ENCODE assay signal across 8 cellular contexts in the genomic region with DNA sequence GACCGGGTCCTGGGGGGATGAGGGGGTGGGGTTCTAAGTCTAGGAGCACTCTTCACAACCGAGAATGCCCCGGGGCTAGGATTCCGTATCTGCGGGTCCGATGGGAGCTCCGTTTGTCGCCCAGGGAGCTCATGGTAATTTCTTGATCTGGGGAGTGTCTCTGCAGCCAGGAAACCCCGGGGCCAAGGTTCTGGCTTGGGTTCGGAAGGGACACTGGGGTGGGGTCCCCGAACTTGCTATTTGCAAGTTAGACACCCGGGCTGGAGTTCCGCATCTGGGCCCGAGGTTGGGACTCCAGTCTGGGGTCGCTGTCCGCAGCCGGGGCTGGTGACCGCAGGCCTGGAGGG. TPM values are rescaled to one million over a fixed set of nuclear protein-coding genes. Genes with fewer than 3 reads are reported as not detected.
DNase-seq lines count a peak whose midpoint lies in the region; ATAC-seq and TF ChIP-seq lines count a peak whose summit lies in the region.

No MANE protein-coding gene starts in this region.

- 0 to 1% (median 0%) methylated on average over 14 to 18 of the region's 18 CpGs for WGBS in heart left ventricle, 4 donors

- no peak for ATAC-seq in heart left ventricle
- no peak for ATAC-seq in left ventricle myocardium superior
- ATAC-seq in HG02885 (IDR thresholded peaks at IDR 0.05; ENCODE audit: poor library complexity, unreplicated experiment): no peak
- ATAC-seq in GM21381 (IDR thresholded peaks at IDR 0.05; ENCODE audit: unreplicated experiment): no peak

- intact Hi-C loops in heart left ventricle (cut with DNase I): loop anchor here in 2 of 10 donors (1.0 to 5.0 kb wide), 3 partner anchors 13 to 36 kb away; no protein-coding TSS in a partner anchor
- intact Hi-C loops in left ventricle myocardium superior (cut with micrococcal nuclease): no loop called here

- peaks cover 7 to 57% (median 41%) of the 10 kb centered on the region in 12 donors for H3K4me1 ChIP-seq in heart left ventricle
- H3K4me1 ChIP-seq in SJCRH30: peaks cover 42% of the 10 kb centered on the region

- H3K4me3 ChIP-seq in heart left ventricle (peak overlapping the region; percentile 27 to 100 (median 97)), SJCRH30 (peak overlapping the region; percentile 96), fibroblast of villous mesenchyme (ENCODE audit: low read depth, low read length) (peak overlapping the region; percentile 85), skeletal muscle cell (ENCODE audit: low read depth, low read length) (peak overlapping the region; percentile 98)

- H3K27ac ChIP-seq in heart left ventricle (peak overlapping the region; percentile 54 to 98 (median 94)), SJCRH30 (peak overlapping the region; percentile 55)

- TF ChIP-seq CTCF in heart left ventricle (IDR thresholded peaks at IDR 0.05) (no peak), fibroblast of villous mesenchyme (IDR thresholded peaks at IDR 0.05; ENCODE audit: insufficient read depth, low read depth, low read length) (no peak)

- no peak for DNase-seq in heart left ventricle
- no peak for DNase-seq in left ventricle myocardium superior
- peak; percentile 48 to 50 for DNase-seq in SJCRH30
- no peak for DNase-seq in fibroblast of villous mesenchyme (ENCODE audit: low read depth)
- no peak for DNase-seq in skeletal muscle cell (ENCODE audit: low read depth)
- DNase-seq in NCI-H2171 treated with DMSO at 0.1 percent for 48 hours (lab: John Stamatoyannopoulos, UW): no peak

- no peaks in the 10 kb centered on the region for H3K27me3 ChIP-seq in heart left ventricle
- H3K27me3 ChIP-seq in SJCRH30: no peaks in the 10 kb centered on the region

- H3K9me3 ChIP-seq in heart left ventricle (no peaks in the 10 kb centered on the region), SJCRH30 (replicated peaks) (no peaks in the 10 kb centered on the region)

- H3K36me3 ChIP-seq in heart left ventricle (peaks cover 0 to 10% (median 5%) of the 10 kb centered on the region in 9 donors), SJCRH30 (peaks cover 13% of the 10 kb centered on the region)

- TF ChIP-seq POLR2A in heart left ventricle (IDR thresholded peaks at IDR 0.05): no peak

RNA-seq across cellular contexts. Expression of a gene that starts 0.4 kb away (rescaled TPM):
- total RNA-seq in heart left ventricle (10 to 100 TPM; 13.7 to 37.4 (median 23.6) TPM), left ventricle myocardium superior (31.1 TPM), fibroblast of villous mesenchyme (25.9 and 27.7 TPM in 2 replicates)
- 10 to 100 TPM; 28.4 to 35.3 TPM for polyA plus RNA-seq in heart left ventricle
- 67.7 TPM in 2 replicates for total RNA-seq in SJCRH30 (2014; rRNA removed; shearing (Covaris generic))

RNA-seq across cellular contexts. Expression of a gene that starts 37.5 kb away (rescaled TPM):
- total RNA-seq in heart left ventricle (100 to 1,000 TPM in 1 of 9 donors, 10 to 100 TPM in 8; 30.2 to 122 (median 63.3) TPM), left ventricle myocardium superior (59.4 TPM), fibroblast of villous mesenchyme (70.4 and 71.5 TPM in 2 replicates)
- 10 to 100 TPM; 14.7 to 19.8 TPM for polyA plus RNA-seq in heart left ventricle
- 6.6 and 9.3 TPM in 2 replicates for total RNA-seq in SJCRH30 (2014; rRNA removed; shearing (Covaris generic))

RNA-seq across cellular contexts. Expression of a gene that starts 40.2 kb away (rescaled TPM):
- 100 to 1,000 TPM in 1 of 9 donors, 10 to 100 TPM in 8; 54.2 to 105 (median 84.8) TPM for total RNA-seq in heart left ventricle
- polyA plus RNA-seq in heart left ventricle: 10 to 100 TPM; 73.0 to 73.9 TPM
- 92.6 TPM for total RNA-seq in left ventricle myocardium superior
- total RNA-seq in SJCRH30 (2014; rRNA removed; shearing (Covaris generic)): 216 and 249 TPM in 2 replicates
- 88.1 and 90.2 TPM in 2 replicates for total RNA-seq in fibroblast of villous mesenchyme

Comparison
In these comparisons a context has a peak if more than half of its experiments do, and no peak if none do; other contexts are left out.
1. DNase-seq: peak in SJCRH30 (2 of 2); none in heart left ventricle (0 of 5), left ventricle myocardium superior (single experiment), fibroblast of villous mesenchyme (single experiment), skeletal muscle cell (single experiment) and NCI-H2171 treated with DMSO at 0.1 percent for 48 hours (single experiment).
2. Peak in every context shown above with its lines, with median percentiles within 50 percentile points of each other: H3K4me3 ChIP-seq.